In the genomic region with DNA sequence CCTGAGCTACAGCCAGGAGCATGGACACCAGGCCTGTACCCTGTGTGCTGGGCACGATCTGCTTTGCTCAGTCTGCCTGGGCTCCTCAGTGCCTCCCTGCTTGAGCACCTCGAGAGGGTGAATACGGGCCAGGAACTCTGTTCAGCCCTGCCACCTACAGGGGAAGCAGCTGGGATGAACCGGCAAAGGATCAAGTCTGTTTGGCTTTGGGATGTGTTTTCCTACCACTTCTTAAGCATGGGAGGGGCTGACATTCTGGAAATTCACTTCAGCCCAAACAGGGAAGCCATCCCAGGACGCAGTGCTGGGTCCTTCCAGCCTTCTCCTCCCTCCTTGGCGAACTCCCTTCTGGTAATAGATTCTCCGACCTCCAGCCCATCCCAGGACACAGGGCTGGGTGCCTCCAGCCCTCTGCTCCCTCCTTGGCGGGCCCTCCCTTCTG, we compare ENCODE assay signal across 9 cellular contexts. TPM values are rescaled to one million over a fixed set of nuclear protein-coding genes. Genes with fewer than 3 reads are reported as not detected.
A peak's percentile ranks its signal among the peaks of the same experiment; 100 is the strongest.
DNase-seq lines count a peak whose midpoint lies in the region; ATAC-seq, FAIRE-seq and TF ChIP-seq lines count a peak whose summit lies in the region.
"Had no signal": no experiment of that assay in that cellular context is flagged by ENCODE, and none has a peak within 500 bp of the region (broad histone marks: within the 10 kb centered on the region; RNA-seq: fewer than 3 reads in every experiment).

No MANE protein-coding gene starts in this region.

- H3K4me3 ChIP-seq in AG04450 (ENCODE audit: low read depth, low read length) (no peak overlapping the region), astrocyte (ENCODE audit: insufficient read depth, low read depth, low read length) (no peak overlapping the region), skin epidermis (no peak overlapping the region)

- DNase-seq in AG04450 (ENCODE audit: low read depth, low spot score) = no peak
- DNase-seq in HT-29 (ENCODE audit: low spot score) = peak; percentile 17
- peak; percentile 25 for DNase-seq in astrocyte (ENCODE audit: low read depth)
- peak in 32 of 51 donors; percentile 14 to 64 (median 34) for DNase-seq in hypothalamus (lab: John Stamatoyannopoulos, UW)
- DNase-seq in central memory CD4-positive, alpha-beta T cell = no peak
- no peak for DNase-seq in activated T-cell treated with anti-CD3 and anti-CD28 coated beads, Interleukin-2, amount 50 U/mL, for 24 hours

- no peak for FAIRE-seq in astrocyte (lab: Jason Lieb, UNC)
- FAIRE-seq: GM18507 had no signal

- H3K4me3 Mint-ChIP-seq in astrocyte (ENCODE audit: unreplicated experiment) = no peak overlapping the region
- no peak overlapping the region for H3K4me3 Mint-ChIP-seq in activated T-cell treated with anti-CD3 and anti-CD28 coated beads, Interleukin-2, amount 50 U/mL, for 24 hours

- H3K36me3 ChIP-seq in astrocyte (ENCODE audit: insufficient read depth, low read length) = no peaks in the 10 kb centered on the region

- H4K20me1 ChIP-seq in astrocyte (ENCODE audit: insufficient read depth, low read length) = no peaks in the 10 kb centered on the region

- H3K27me3 ChIP-seq in AG04450 (ENCODE audit: control insufficient read depth, insufficient read depth, low read length) (peaks cover 3% of the 10 kb centered on the region), astrocyte (ENCODE audit: insufficient read depth, low read length) (peaks cover 11% of the 10 kb centered on the region)

- POLR2A ChIA-PET in AG04450 (lab: Yijun Ruan, JAX) = no interaction called here

- H2AFZ ChIP-seq in astrocyte (ENCODE audit: low read depth, low read length) = no peak overlapping the region

- TF ChIP-seq CTCF in AG04450 (IDR thresholded peaks at IDR 0.05; ENCODE audit: low read depth, low read length) (peak; percentile 66), astrocyte (IDR thresholded peaks at IDR 0.05; ENCODE audit: insufficient read depth, low read depth, low read length) (peak; percentile 17)

- ATAC-seq in GM21528 (IDR thresholded peaks at IDR 0.05; ENCODE audit: low FRiP score, unreplicated experiment) = no peak

- H3K27me3 Mint-ChIP-seq in astrocyte (ENCODE audit: low read depth, unreplicated experiment) = peaks cover 48% of the 10 kb centered on the region
- H3K27me3 Mint-ChIP-seq in activated T-cell treated with anti-CD3 and anti-CD28 coated beads, Interleukin-2, amount 50 U/mL, for 24 hours = no peaks in the 10 kb centered on the region

- no peak overlapping the region for H3K9ac ChIP-seq in astrocyte (ENCODE audit: low read length)

- no peaks in the 10 kb centered on the region for H3K36me3 Mint-ChIP-seq in astrocyte (ENCODE audit: low read depth, unreplicated experiment)
- no peaks in the 10 kb centered on the region for H3K36me3 Mint-ChIP-seq in activated T-cell treated with anti-CD3 and anti-CD28 coated beads, Interleukin-2, amount 50 U/mL, for 24 hours (ENCODE audit: low read depth)

- H3K4me1 Mint-ChIP-seq in astrocyte (ENCODE audit: low read depth, unreplicated experiment) = no peaks in the 10 kb centered on the region
- peaks cover 11% of the 10 kb centered on the region for H3K4me1 Mint-ChIP-seq in activated T-cell treated with anti-CD3 and anti-CD28 coated beads, Interleukin-2, amount 50 U/mL, for 24 hours (ENCODE audit: low read depth)

- CTCF ChIA-PET in AG04450 (lab: Charles Lee) = interaction anchor here (1.1 to 4.0 kb wide), 3 partner anchors 15 to 135 kb away, joined by 3 to 24 read pairs (median 3); no protein-coding TSS in a partner anchor

- H3K27ac ChIP-seq in AG04450 (ENCODE audit: low read depth, low read length) (peak overlapping the region; percentile 47), astrocyte (ENCODE audit: low read depth, low read length) (no peak overlapping the region), skin epidermis (peak overlapping the region in 16 of 21 experiments; percentile 6 to 86 (median 69))

- no peak overlapping the region for H3K27ac Mint-ChIP-seq in astrocyte (ENCODE audit: unreplicated experiment)
- no peak overlapping the region for H3K27ac Mint-ChIP-seq in activated T-cell treated with anti-CD3 and anti-CD28 coated beads, Interleukin-2, amount 50 U/mL, for 24 hours

- H3K9me3 ChIP-seq in AG04450 (ENCODE audit: control insufficient read depth, insufficient read depth, low read length) (no peaks in the 10 kb centered on the region), astrocyte (ENCODE audit: insufficient read depth, low read depth, low read length) (no peaks in the 10 kb centered on the region)

- H3K79me2 ChIP-seq in astrocyte (ENCODE audit: insufficient read depth, low read length) = no peaks in the 10 kb centered on the region

- no peaks in the 10 kb centered on the region for H3K4me1 ChIP-seq in astrocyte (ENCODE audit: insufficient read depth, low read length)

- peaks cover 4% of the 10 kb centered on the region for H3K9me3 Mint-ChIP-seq in astrocyte (ENCODE audit: unreplicated experiment)
- H3K9me3 Mint-ChIP-seq in activated T-cell treated with anti-CD3 and anti-CD28 coated beads, Interleukin-2, amount 50 U/mL, for 24 hours = no peaks in the 10 kb centered on the region

- no peak overlapping the region for H3K4me2 ChIP-seq in astrocyte (ENCODE audit: low read length)

RNA-seq across cellular contexts. Expression of gene SELENON, which starts 55.8 kb away (rescaled TPM):
- polyA plus RNA-seq in AG04450 (2011; rRNA removed) = 36.3 and 62.6 TPM in 2 replicates
- polyA minus RNA-seq in AG04450 (2011; rRNA and poly(A)+ RNA removed) = 32.5 and 45.1 TPM in 2 replicates
- 1.3 and 2.2 TPM in 2 replicates for total RNA-seq in HT-29 (2014; rRNA removed; shearing (Covaris generic))
- 64.1 and 67.0 TPM in 2 replicates for total RNA-seq in astrocyte

Comparison
In these comparisons a context has a peak if more than half of its experiments do, and no peak if none do; other contexts are left out.
1. DNase-seq: peak in HT-29 (single experiment), astrocyte (single experiment) and hypothalamus (32 of 51); none in AG04450 (single experiment), central memory CD4-positive, alpha-beta T cell (single experiment) and activated T-cell treated with anti-CD3 and anti-CD28 coated beads, Interleukin-2, amount 50 U/mL, for 24 hours (single experiment).
2. RNA of gene SELENON, which starts 55.8 kb away (total RNA-seq): 64.1 to 67.0 TPM in astrocyte; 1.3 to 2.2 TPM in HT-29; every median in the first group is over 10 times any median in the second.